In the genomic region with DNA sequence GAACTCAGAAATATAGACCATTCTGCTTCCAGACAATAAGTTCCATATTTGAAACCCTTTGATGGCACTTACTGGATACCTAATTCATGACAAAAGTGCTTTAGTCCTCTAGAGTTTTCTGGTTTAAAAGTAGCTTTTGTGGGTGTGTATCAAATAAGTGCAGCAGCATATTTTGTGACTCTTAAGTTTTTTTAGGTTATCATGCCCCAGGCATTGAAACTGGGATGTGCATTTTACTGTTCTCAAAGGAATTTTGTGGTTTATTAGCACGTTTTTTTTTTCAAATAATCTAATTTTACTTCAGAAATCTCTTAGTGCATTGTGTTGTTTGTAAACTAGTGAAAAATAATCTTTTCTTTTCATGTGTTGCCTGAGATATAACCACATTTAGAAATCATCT, we compare ENCODE assay signal across 8 cellular contexts. TPM values are rescaled to one million over a fixed set of nuclear protein-coding genes. Genes with fewer than 3 reads are reported as not detected.
DNase-seq lines count a peak whose midpoint lies in the region; ATAC-seq and TF ChIP-seq lines count a peak whose summit lies in the region.

No MANE protein-coding gene starts in this region.

- H3K4me1 ChIP-seq in CD8-positive, alpha-beta memory T cell (ENCODE audit: insufficient read depth, low read length) = peaks cover 61% of the 10 kb centered on the region
- H3K4me1 ChIP-seq in effector memory CD4-positive, alpha-beta T cell (ENCODE audit: control insufficient read depth, insufficient read depth, low read length, poor library complexity, severe bottlenecking) = peaks cover 9% of the 10 kb centered on the region
- H3K4me1 ChIP-seq in neuron (ENCODE audit: insufficient read depth, low read length) = peaks cover 46% of the 10 kb centered on the region

- CTCF ChIA-PET in CD8-positive, alpha-beta memory T cell (lab: Charles Lee) = interaction anchor here (1.0 to 4.7 kb wide), 8 partner anchors 11 to 294 kb away, joined by 3 to 27 read pairs (median 6); a partner anchor contains a TSS

- DNase-seq in CD8-positive, alpha-beta memory T cell = no peak
- no peak for DNase-seq in NB4 (ENCODE audit: low read depth)
- DNase-seq in effector memory CD4-positive, alpha-beta T cell = no peak
- no peak for DNase-seq in stimulated activated CD4-positive, alpha-beta T cell treated with anti-CD3 and anti-CD28 coated beads, Interleukin-4, amount 100 ng/mL, for 24 hours
- DNase-seq in DMS53 treated with DMSO at 0.1 percent for 48 hours (lab: John Stamatoyannopoulos, UW; ENCODE audit: unreplicated experiment) = no peak
- DNase-seq in superior temporal gyrus (ENCODE audit: extremely low spot score) = no peak

- POLR2A ChIA-PET in CD8-positive, alpha-beta memory T cell (lab: Charles Lee) = interaction anchor here (0.7 to 3.8 kb wide), 3 partner anchors 29 to 274 kb away, joined by 3 to 21 read pairs (median 3); a partner anchor contains a TSS

- TF ChIP-seq POLR2A in NB4 (IDR thresholded peaks at IDR 0.05; ENCODE audit: extremely low read depth, insufficient read length) = no peak

- H3K9me3 ChIP-seq in CD8-positive, alpha-beta memory T cell (ENCODE audit: low read length) = no peaks in the 10 kb centered on the region
- H3K9me3 ChIP-seq in effector memory CD4-positive, alpha-beta T cell (ENCODE audit: control insufficient read depth, low read length) = no peaks in the 10 kb centered on the region
- no peaks in the 10 kb centered on the region for H3K9me3 ChIP-seq in neuron (ENCODE audit: low read length)

- peaks cover 0 to 5% of the 10 kb centered on the region in 2 donors for H3K27me3 Mint-ChIP-seq in CD8-positive, alpha-beta memory T cell

- H3K9me3 Mint-ChIP-seq in CD8-positive, alpha-beta memory T cell = peaks cover 0 to 2% (median 0%) of the 10 kb centered on the region in 5 donors

- H3K36me3 ChIP-seq in CD8-positive, alpha-beta memory T cell (ENCODE audit: insufficient read depth, low read length) = peaks cover 40% of the 10 kb centered on the region
- peaks cover 28% of the 10 kb centered on the region for H3K36me3 ChIP-seq in effector memory CD4-positive, alpha-beta T cell (ENCODE audit: control insufficient read depth, insufficient read depth, low read length)
- H3K36me3 ChIP-seq in neuron (ENCODE audit: insufficient read depth, low read length) = peaks cover 43% of the 10 kb centered on the region

- no peaks in the 10 kb centered on the region for H3K27me3 ChIP-seq in CD8-positive, alpha-beta memory T cell (ENCODE audit: insufficient read depth, low read length, poor library complexity, severe bottlenecking)
- H3K27me3 ChIP-seq in effector memory CD4-positive, alpha-beta T cell (replicated peaks; ENCODE audit: control insufficient read depth, insufficient read depth, low read length, poor library complexity, severe bottlenecking) = no peaks in the 10 kb centered on the region
- H3K27me3 ChIP-seq in neuron (ENCODE audit: insufficient read depth, low read length) = no peaks in the 10 kb centered on the region

- H3K27ac ChIP-seq in CD8-positive, alpha-beta memory T cell (ENCODE audit: low read depth, low read length) = peak overlapping the region; percentile 93
- peak overlapping the region; percentile 96 for H3K27ac ChIP-seq in effector memory CD4-positive, alpha-beta T cell (ENCODE audit: insufficient read depth, low read length, poor library complexity, severe bottlenecking)

- H3K4me3 Mint-ChIP-seq in CD8-positive, alpha-beta memory T cell = peak overlapping the region; percentile 98 to 100 (median 100)

- peaks cover 10 to 63% (median 23%) of the 10 kb centered on the region in 3 donors for H3K36me3 Mint-ChIP-seq in CD8-positive, alpha-beta memory T cell

- no peak for ATAC-seq in HG03135 (IDR thresholded peaks at IDR 0.05; ENCODE audit: unreplicated experiment)

- peak overlapping the region; percentile 97 for H3K4me3 ChIP-seq in CD8-positive, alpha-beta memory T cell (ENCODE audit: low read length)
- H3K4me3 ChIP-seq in NB4 (ENCODE audit: low read depth, low read length) (peak overlapping the region; percentile 99), neuron (ENCODE audit: low read length) (peak overlapping the region; percentile 75)
- H3K4me3 ChIP-seq in effector memory CD4-positive, alpha-beta T cell (ENCODE audit: insufficient read depth, low read depth, low read length, poor library complexity, severe bottlenecking) = peak overlapping the region; percentile 90

- peaks cover 63 to 75% (median 75%) of the 10 kb centered on the region in 3 donors for H3K4me1 Mint-ChIP-seq in CD8-positive, alpha-beta memory T cell

- no peak for TF ChIP-seq CTCF in NB4 (IDR thresholded peaks at IDR 0.05; ENCODE audit: low read depth, low read length)

- H3K27ac Mint-ChIP-seq in CD8-positive, alpha-beta memory T cell = peak overlapping the region in 7 of 8 donors; percentile 98 to 100 (median 100)

- H2AFZ ChIP-seq in neuron (ENCODE audit: low read depth, low read length) = no peak overlapping the region

RNA-seq across cellular contexts. Expression of a gene that starts 1.5 kb away (rescaled TPM):
- total RNA-seq in CD8-positive, alpha-beta memory T cell = 100 to 1,000 TPM; 612 to 643 TPM
- polyA plus RNA-seq in CD8-positive, alpha-beta memory T cell = 306 TPM

RNA-seq across cellular contexts. Expression of a gene that starts 28.9 kb away (rescaled TPM):
- under 1 TPM; 0.63 to 0.73 TPM for total RNA-seq in CD8-positive, alpha-beta memory T cell
- polyA plus RNA-seq in CD8-positive, alpha-beta memory T cell = 1.1 TPM

RNA-seq across cellular contexts. Expression of a gene that starts 29.0 kb away (rescaled TPM):
- total RNA-seq in CD8-positive, alpha-beta memory T cell = 10 to 100 TPM; 10.5 to 12.6 TPM
- 24.4 TPM for polyA plus RNA-seq in CD8-positive, alpha-beta memory T cell
